9 cellular contexts compared by ENCODE assay signal in genomic region chr16:81889896-81890634, GRCh38.
DNase-seq lines count a peak whose midpoint lies in the region; ATAC-seq, FAIRE-seq and TF ChIP-seq lines count a peak whose summit lies in the region.
"Had no signal": no experiment of that assay in that cellular context is flagged by ENCODE, and none has a peak within 500 bp of the region (broad histone marks: within the 10 kb centered on the region; RNA-seq: fewer than 3 reads in every experiment).

No MANE protein-coding gene starts in this region.

- H4K20me1 ChIP-seq in H1 (replicated peaks in 1 of 2; ENCODE audit: control insufficient read depth in 1 of 2, insufficient read depth in 2 of 2, low read length in 2 of 2), result no peaks in the 10 kb centered on the region

- no peak overlapping the region for H3K56ac ChIP-seq in H1 (replicated peaks; ENCODE audit: insufficient read length, low read depth, low read length)

- no peak overlapping the region for H3K4me2 ChIP-seq in H1 (ENCODE audit: insufficient read depth in 1 of 2, low read depth in 2 of 2, low read length in 2 of 2)

- no peak overlapping the region for H3K27ac ChIP-seq in H1 (ENCODE audit: low read depth, low read length)

- H2AFZ ChIP-seq in H1 (ENCODE audit: low read length), result no peak overlapping the region

- no peak overlapping the region for H2BK15ac ChIP-seq in H1 (ENCODE audit: low read length)

- no peak overlapping the region for H4K91ac ChIP-seq in H1 (replicated peaks; ENCODE audit: insufficient read length, low read length)

- H2BK20ac ChIP-seq in H1 (ENCODE audit: low read length), result no peak overlapping the region

- no peak overlapping the region for H2BK120ac ChIP-seq in H1 (replicated peaks; ENCODE audit: low read depth, low read length)

- H3K9me3 Mint-ChIP-seq in activated CD4-positive, alpha-beta memory T cell treated with anti-CD3 and anti-CD28 coated beads for 36 hours, result no peaks in the 10 kb centered on the region
- no peaks in the 10 kb centered on the region for H3K9me3 Mint-ChIP-seq in stimulated activated effector memory CD8-positive, alpha-beta T cell treated with anti-CD3 and anti-CD28 coated beads, Interleukin-12 subunit alpha, Interleukin-12 subunit beta, amount 100 ng/mL, for 72 hours
- H3K9me3 Mint-ChIP-seq: T-helper 1 cell treated with Interleukin-12 subunit alpha and Interleukin-12 subunit beta and Interleukin-4 antibody, amounts not matched to agents 30 μg/mL and 1 μg/mL, for 36 hours had no signal

- H2BK5ac ChIP-seq in H1 (ENCODE audit: low read depth, low read length), result no peak overlapping the region

- no peak for TF ChIP-seq EP300 in H1 (IDR thresholded peaks at IDR 0.05; ENCODE audit: borderline replicate concordance in 1 of 2, low read depth in 2 of 2, low read length in 2 of 2)

- no peaks in the 10 kb centered on the region for H3K36me3 Mint-ChIP-seq in activated CD4-positive, alpha-beta memory T cell treated with anti-CD3 and anti-CD28 coated beads for 36 hours
- H3K36me3 Mint-ChIP-seq in stimulated activated effector memory CD8-positive, alpha-beta T cell treated with anti-CD3 and anti-CD28 coated beads, Interleukin-12 subunit alpha, Interleukin-12 subunit beta, amount 100 ng/mL, for 72 hours, result peaks cover 39% of the 10 kb centered on the region

- TF ChIP-seq RAD21 in H1 (IDR thresholded peaks at IDR 0.05 in 1 of 2, conservative IDR thresholded peaks at IDR 0.05 in 1 of 2; ENCODE audit: low read depth in 2 of 2, low read length in 2 of 2), result peak; percentile 90 to 94

- H3K27me3 Mint-ChIP-seq in activated CD4-positive, alpha-beta memory T cell treated with anti-CD3 and anti-CD28 coated beads for 36 hours, result no peaks in the 10 kb centered on the region

- no peaks in the 10 kb centered on the region for H3K4me1 Mint-ChIP-seq in activated CD4-positive, alpha-beta memory T cell treated with anti-CD3 and anti-CD28 coated beads for 36 hours (ENCODE audit: low read depth)
- H3K4me1 Mint-ChIP-seq in stimulated activated effector memory CD8-positive, alpha-beta T cell treated with anti-CD3 and anti-CD28 coated beads, Interleukin-12 subunit alpha, Interleukin-12 subunit beta, amount 100 ng/mL, for 72 hours, result no peaks in the 10 kb centered on the region

- no peak overlapping the region for H3K14ac ChIP-seq in H1 (ENCODE audit: insufficient read length)

- DNase-seq in COR-L47 (lab: John Stamatoyannopoulos, UW), result peak; percentile 22
- peak; percentile 80 for DNase-seq in H7
- DNase-seq in NCI-H526 treated with DMSO at 0.1 percent for 48 hours (lab: John Stamatoyannopoulos, UW), result peak; percentile 1
- DNase-seq in activated CD4-positive, alpha-beta memory T cell treated with anti-CD3 and anti-CD28 coated beads for 36 hours, result peak; percentile 73
- peak; percentile 25 to 79 for DNase-seq in H1 (ENCODE audit: low read depth in 1 of 2, low spot score in 2 of 2)
- DNase-seq in middle frontal gyrus (ENCODE audit: extremely low spot score, low spot score), result peak; percentile 51
- peak; percentile 39 to 72 for DNase-seq in stimulated activated effector memory CD8-positive, alpha-beta T cell treated with anti-CD3 and anti-CD28 coated beads, Interleukin-12 subunit alpha, Interleukin-12 subunit beta, amount 100 ng/mL, for 72 hours (ENCODE audit: low spot score in 2 of 2)

- no peaks in the 10 kb centered on the region; the same call in 1 of the 2 replicates for H3K36me3 ChIP-seq in H7 (replicated peaks; ENCODE audit: control insufficient read depth, insufficient read depth, low read length)
- H3K36me3 ChIP-seq in H1 (ENCODE audit: control insufficient read depth in 2 of 4, insufficient read depth in 4 of 4, low read length in 3 of 4), result no peaks in the 10 kb centered on the region

- H3K27ac Mint-ChIP-seq in activated CD4-positive, alpha-beta memory T cell treated with anti-CD3 and anti-CD28 coated beads for 36 hours, result no peak overlapping the region
- no peak overlapping the region for H3K27ac Mint-ChIP-seq in stimulated activated effector memory CD8-positive, alpha-beta T cell treated with anti-CD3 and anti-CD28 coated beads, Interleukin-12 subunit alpha, Interleukin-12 subunit beta, amount 100 ng/mL, for 72 hours
- H3K27ac Mint-ChIP-seq: T-helper 1 cell treated with Interleukin-12 subunit alpha and Interleukin-12 subunit beta and Interleukin-4 antibody, amounts not matched to agents 30 μg/mL and 1 μg/mL, for 36 hours had no signal

- no peaks in the 10 kb centered on the region for H3K27me3 ChIP-seq in H7 (ENCODE audit: control insufficient read depth, insufficient read depth, low read length)
- H3K27me3 ChIP-seq in H1 (replicated peaks in 1 of 4; ENCODE audit: control insufficient read depth in 3 of 4, extremely low read depth in 1 of 4, insufficient read depth in 3 of 4, low read length in 3 of 4), result no peaks in the 10 kb centered on the region

- ATAC-seq in stimulated activated effector memory CD8-positive, alpha-beta T cell treated with anti-CD3 and anti-CD28 coated beads, Interleukin-12 subunit alpha, Interleukin-12 subunit beta, amount 100 ng/mL, for 72 hours, result peak; percentile 82
- no peak for ATAC-seq in GM19455 (IDR thresholded peaks at IDR 0.05; ENCODE audit: unreplicated experiment)

- no peaks in the 10 kb centered on the region for H3K79me1 ChIP-seq in H1 (ENCODE audit: low read depth, low read length)

- TF ChIP-seq CTCF in H1 (IDR thresholded peaks at IDR 0.05; ENCODE audit: control extremely low read depth in 1 of 3, insufficient read depth in 1 of 3, low read depth in 1 of 3, low read length in 3 of 3), result peak; percentile 57 to 91 (median 91)

- no peaks in the 10 kb centered on the region for H3K79me2 ChIP-seq in H1 (ENCODE audit: control insufficient read depth in 1 of 2, insufficient read depth in 2 of 2, low read length in 2 of 2)

- 74% methylated on average over 11 of the region's 11 CpGs; no CpG with 5 or more reads in 1 of the 2 experiments for whole genome bisulfite sequencing in H1 (ENCODE audit: extremely low coverage in 1 of 2, insufficient coverage in 1 of 2, insufficient read length in 1 of 2, insufficient replicate concordance in 2 of 2, low coverage in 1 of 2, low lambda C conversion rate in 2 of 2, missing lambda C conversion rate in 1 of 2), 2 experiments

- no peak overlapping the region for H3K4me3 Mint-ChIP-seq in activated CD4-positive, alpha-beta memory T cell treated with anti-CD3 and anti-CD28 coated beads for 36 hours
- no peak overlapping the region for H3K4me3 Mint-ChIP-seq in stimulated activated effector memory CD8-positive, alpha-beta T cell treated with anti-CD3 and anti-CD28 coated beads, Interleukin-12 subunit alpha, Interleukin-12 subunit beta, amount 100 ng/mL, for 72 hours
- H3K4me3 Mint-ChIP-seq: T-helper 1 cell treated with Interleukin-12 subunit alpha and Interleukin-12 subunit beta and Interleukin-4 antibody, amounts not matched to agents 30 μg/mL and 1 μg/mL, for 36 hours had no signal

- POLR2A ChIA-PET in activated CD4-positive, alpha-beta memory T cell treated with anti-CD3 and anti-CD28 coated beads for 36 hours (lab: Charles Lee), result no interaction called here
- POLR2A ChIA-PET in H1 (lab: Charles Lee; ENCODE audit: partially characterized antibody), result no interaction called here

- H3K9ac ChIP-seq in H1 (replicated peaks in 1 of 4; ENCODE audit: extremely low read depth in 1 of 4, low read depth in 3 of 4, low read length in 3 of 4), result no peak overlapping the region

- no peaks in the 10 kb centered on the region for H3K23me2 ChIP-seq in H1 (ENCODE audit: low read depth, low read length)

- H4K5ac ChIP-seq in H1 (ENCODE audit: insufficient read length, low read depth, low read length), result no peak overlapping the region

- peaks cover 0 to 3% (median 1%) of the 10 kb centered on the region in 4 experiments; a peak in 1 of 7 replicates for H3K4me1 ChIP-seq in H1 (replicated peaks in 1 of 4; ENCODE audit: control insufficient read depth in 3 of 4, insufficient read depth in 4 of 4, low read length in 3 of 4)

- no peak for TF ChIP-seq POLR2A in H1 (IDR thresholded peaks at IDR 0.05; ENCODE audit: control extremely low read depth in 1 of 2, low read depth in 2 of 2, low read length in 2 of 2)

- no peak overlapping the region for H3K23ac ChIP-seq in H1 (ENCODE audit: insufficient read length)

- H3K18ac ChIP-seq in H1 (ENCODE audit: extremely low read depth, low read length), result no peak overlapping the region

- H2AK5ac ChIP-seq in H1 (ENCODE audit: low read depth, low read length), result no peak overlapping the region

- CTCF ChIA-PET in activated CD4-positive, alpha-beta memory T cell treated with anti-CD3 and anti-CD28 coated beads for 36 hours (lab: Charles Lee), result interaction anchor here (0.7 to 8.5 kb wide), 9 partner anchors 11 to 855 kb away, joined by 3 to 88 read pairs (median 4); no protein-coding TSS in a partner anchor
- CTCF ChIA-PET in H1 (lab: Charles Lee; ENCODE audit: partially characterized antibody), result interaction anchor here (0.6 to 12.3 kb wide), 24 partner anchors 11 to 352 kb away, joined by 3 to 138 read pairs (median 4); no protein-coding TSS in a partner anchor

- H3K4me3 ChIP-seq in H7 (ENCODE audit: insufficient read depth, low read depth, low read length) (no peak overlapping the region), H1 (ENCODE audit: extremely low read depth in 1 of 4, insufficient read depth in 2 of 4, low read depth in 3 of 4, low read length in 4 of 4) (no peak overlapping the region)

- H3K4ac ChIP-seq in H1 (replicated peaks; ENCODE audit: insufficient read length, low read depth, low read length), result no peak overlapping the region

- intact Hi-C loops in activated CD4-positive, alpha-beta memory T cell treated with anti-CD3 and anti-CD28 coated beads for 36 hours (cut with micrococcal nuclease), result loop anchor here (1.0 to 10.0 kb wide), 3 partner anchors 125 to 340 kb away; partner anchors contain the start of gene SDR42E1

- peak; percentile 78 for FAIRE-seq in H1 (lab: Jason Lieb, UNC)

- no peaks in the 10 kb centered on the region for H3K9me3 ChIP-seq in H1 (ENCODE audit: insufficient read depth in 2 of 2, low read depth in 1 of 2, low read length in 1 of 2)

- no peak overlapping the region for H2BK12ac ChIP-seq in H1 (ENCODE audit: low read depth, low read length)

- H4K8ac ChIP-seq in H1 (ENCODE audit: extremely low read depth, insufficient read depth, low read length), result no peak overlapping the region

TF ChIP-seq in H1, 55 proteins besides CTCF, POLR2A, EP300 and RAD21:
- no peak for TF ChIP-seq SUZ12 (IDR thresholded peaks at IDR 0.05; ENCODE audit: low read length)
- peak; percentile 46; the same call in 1 of the 2 replicates for TF ChIP-seq SP1 (IDR thresholded peaks at IDR 0.05; ENCODE audit: low read depth, low read length)

Comparison
In these comparisons a context has a peak if more than half of its experiments do, and no peak if none do; other contexts are left out.
1. DNase-seq: peak in every context shown above with its lines; median percentile 80 in H7; 73 in activated CD4-positive, alpha-beta memory T cell treated with anti-CD3 and anti-CD28 coated beads for 36 hours; 56 in stimulated activated effector memory CD8-positive, alpha-beta T cell treated with anti-CD3 and anti-CD28 coated beads, Interleukin-12 subunit alpha, Interleukin-12 subunit beta, amount 100 ng/mL, for 72 hours; 52 in H1; 51 in middle frontal gyrus; 22 in COR-L47; 1 in NCI-H526 treated with DMSO at 0.1 percent for 48 hours.